In the genomic region with DNA sequence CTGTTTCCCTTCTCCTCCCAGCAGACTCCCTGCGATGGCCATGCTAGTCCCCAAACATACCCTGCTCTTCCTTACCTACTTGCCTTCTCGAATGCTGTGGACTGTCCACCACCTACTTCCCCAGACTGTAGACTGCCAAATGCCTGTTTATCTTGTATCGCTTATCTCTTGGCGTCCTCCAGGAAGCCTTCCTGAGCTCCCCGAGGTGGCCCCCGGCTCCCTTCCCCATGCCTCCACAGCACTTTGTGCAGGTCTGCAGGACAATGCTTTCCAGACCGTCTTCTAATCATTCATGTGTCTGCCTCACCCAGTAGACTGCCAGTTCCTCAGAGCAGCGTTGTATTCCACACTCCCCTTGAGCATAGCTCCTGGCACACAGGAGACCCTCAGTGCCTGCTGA, we compare ENCODE assay signal across 26 cellular contexts. TPM values are rescaled to one million over a fixed set of nuclear protein-coding genes. Genes with fewer than 3 reads are reported as not detected.
"Had no signal": no experiment of that assay in that cellular context is flagged by ENCODE, and none has a peak within 500 bp of the region (broad histone marks: within the 10 kb centered on the region; RNA-seq: fewer than 3 reads in every experiment).

No MANE protein-coding gene starts in this region.

- ATAC-seq: activated T-helper 17 cell treated with anti-CD3 and anti-CD28 coated beads, Interleukin-2, amount 50 U/mL, for 72 hours; body of pancreas; T-helper 17 cell had no signal

- H3K4me3 ChIP-seq: adrenal gland, body of pancreas, PC-9 had no signal

- H2AFZ ChIP-seq: PC-9 had no signal

- DNase-seq: activated B cell treated with CpG ODN at 0.5 μM for 24 hours; activated CD4-positive, alpha-beta memory T cell treated with anti-CD3 and anti-CD28 coated beads for 36 hours; activated CD4-positive, alpha-beta T cell treated with anti-CD3 and anti-CD28 coated beads for 1 hour; activated CD4-positive, alpha-beta T cell treated with anti-CD3 and anti-CD28 coated beads, Interleukin-2, amount 10 ng/mL, durations not matched to agents 7 days and 5 days; activated CD8-positive, alpha-beta memory T cell treated with anti-CD3 and anti-CD28 coated beads for 24 hours; activated gamma-delta T cell; activated naive CD4-positive, alpha-beta T cell treated with anti-CD3 and anti-CD28 coated beads for 36 hours; activated naive CD8-positive, alpha-beta T cell treated with anti-CD3 and anti-CD28 coated beads, Interleukin-2, amount 10 ng/mL, durations not matched to agents 7 days and 5 days; activated T-cell treated with anti-CD3 and anti-CD28 coated beads, Interleukin-2, amount 50 U/mL, for 48 hours; adrenal gland; aorta; body of pancreas; Karpas-422; MM.1S; NCI-H1105; NCI-H1436; NCI-H187; NCI-H2081 treated with DMSO at 0.1 percent for 48 hours; NCI-H446; NCI-H524; PC-9; SHP77 treated with DMSO at 0.1 percent for 48 hours; T-helper 17 cell; T-helper 9 cell had no signal

- H3K9me3 ChIP-seq: adrenal gland, body of pancreas had no signal

- H3K27ac ChIP-seq: adrenal gland, body of pancreas, PC-9 had no signal

- H3K4me1 ChIP-seq: adrenal gland, body of pancreas had no signal

- H3K36me3 ChIP-seq: adrenal gland had no signal

- H3K4me2 ChIP-seq: PC-9 had no signal

- H3K27me3 ChIP-seq: body of pancreas had no signal

RNA-seq across cellular contexts. Expression of a gene that starts 41.7 kb away (rescaled TPM):
- total RNA-seq: activated B cell treated with CpG ODN at 0.5 μM for 24 hours; activated CD4-positive, alpha-beta memory T cell treated with anti-CD3 and anti-CD28 coated beads for 36 hours; activated CD4-positive, alpha-beta T cell treated with anti-CD3 and anti-CD28 coated beads, Interleukin-2, amount 10 ng/mL, durations not matched to agents 7 days and 5 days; activated naive CD4-positive, alpha-beta T cell treated with anti-CD3 and anti-CD28 coated beads for 36 hours; activated naive CD8-positive, alpha-beta T cell treated with anti-CD3 and anti-CD28 coated beads, Interleukin-2, amount 10 ng/mL, durations not matched to agents 7 days and 5 days; activated T-helper 17 cell treated with anti-CD3 and anti-CD28 coated beads, Interleukin-2, amount 50 U/mL, for 72 hours; aorta; SK-MEL-5; T-helper 17 cell had no signal
- polyA plus RNA-seq: aorta had no signal
